ENCODE assay signal across 1 cellular context in the genomic region with DNA sequence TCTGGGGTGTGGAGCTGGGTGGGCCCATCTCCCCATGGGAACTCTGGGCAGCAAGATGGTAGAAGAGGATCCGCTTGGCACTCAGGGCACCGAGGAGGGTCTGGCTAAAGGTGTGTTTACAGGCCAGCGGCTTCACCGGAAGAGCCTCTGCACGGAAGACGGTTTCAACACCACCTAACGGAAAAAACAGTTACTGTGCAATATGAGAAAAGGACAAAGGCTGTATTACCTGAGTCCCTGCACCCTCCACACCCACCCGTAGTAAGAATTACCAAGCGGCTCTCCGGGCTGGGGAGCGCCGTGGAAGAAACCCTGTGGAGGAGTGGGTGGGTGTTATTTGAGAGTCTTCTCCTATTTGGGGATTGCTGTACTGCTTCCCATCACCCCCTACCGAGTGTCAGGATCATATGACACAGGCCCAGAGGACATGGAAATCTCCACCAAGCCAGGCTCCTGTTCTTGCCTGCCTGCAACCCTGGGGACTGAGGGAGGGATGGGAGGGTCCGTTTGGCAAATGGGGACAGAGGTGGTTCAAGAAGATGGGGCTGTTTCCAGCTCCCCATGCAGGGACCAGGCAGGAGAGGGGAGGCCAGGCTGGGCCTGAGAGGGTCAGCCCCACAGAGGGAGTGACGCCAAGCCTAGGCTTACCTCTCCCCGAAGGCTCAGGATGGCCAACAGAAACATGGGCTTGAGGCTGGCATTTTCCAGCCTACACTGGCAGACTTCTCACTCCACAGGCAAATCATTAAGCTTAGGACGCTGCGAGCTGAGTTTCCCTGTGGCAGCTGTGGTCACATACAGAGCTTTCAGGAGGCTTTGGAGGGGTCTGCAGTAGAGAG.
TF ChIP-seq lines count a peak whose summit lies in the region.

No MANE protein-coding gene starts in this region.

TF ChIP-seq in HepG2, 621 proteins besides CTCF, POLR2A, EP300 and RAD21 (continued from another document and continues in another):
- TF ChIP-seq, protein P1, sequence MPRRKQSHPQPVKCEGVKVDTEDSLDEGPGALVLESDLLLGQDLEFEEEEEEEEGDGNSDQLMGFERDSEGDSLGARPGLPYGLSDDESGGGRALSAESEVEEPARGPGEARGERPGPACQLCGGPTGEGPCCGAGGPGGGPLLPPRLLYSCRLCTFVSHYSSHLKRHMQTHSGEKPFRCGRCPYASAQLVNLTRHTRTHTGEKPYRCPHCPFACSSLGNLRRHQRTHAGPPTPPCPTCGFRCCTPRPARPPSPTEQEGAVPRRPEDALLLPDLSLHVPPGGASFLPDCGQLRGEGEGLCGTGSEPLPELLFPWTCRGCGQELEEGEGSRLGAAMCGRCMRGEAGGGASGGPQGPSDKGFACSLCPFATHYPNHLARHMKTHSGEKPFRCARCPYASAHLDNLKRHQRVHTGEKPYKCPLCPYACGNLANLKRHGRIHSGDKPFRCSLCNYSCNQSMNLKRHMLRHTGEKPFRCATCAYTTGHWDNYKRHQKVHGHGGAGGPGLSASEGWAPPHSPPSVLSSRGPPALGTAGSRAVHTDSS (CRISPR knock-in tag; conservative IDR thresholded peaks at IDR 0.05) = no peak
- no peak for TF ChIP-seq HHEX (CRISPR knock-in tag; IDR thresholded peaks at IDR 0.05)
- peak; percentile 35 for TF ChIP-seq TEAD3 (CRISPR knock-in tag; optimal IDR thresholded peaks at IDR 0.05; ENCODE audit: borderline replicate concordance)
- TF ChIP-seq, protein P2, sequence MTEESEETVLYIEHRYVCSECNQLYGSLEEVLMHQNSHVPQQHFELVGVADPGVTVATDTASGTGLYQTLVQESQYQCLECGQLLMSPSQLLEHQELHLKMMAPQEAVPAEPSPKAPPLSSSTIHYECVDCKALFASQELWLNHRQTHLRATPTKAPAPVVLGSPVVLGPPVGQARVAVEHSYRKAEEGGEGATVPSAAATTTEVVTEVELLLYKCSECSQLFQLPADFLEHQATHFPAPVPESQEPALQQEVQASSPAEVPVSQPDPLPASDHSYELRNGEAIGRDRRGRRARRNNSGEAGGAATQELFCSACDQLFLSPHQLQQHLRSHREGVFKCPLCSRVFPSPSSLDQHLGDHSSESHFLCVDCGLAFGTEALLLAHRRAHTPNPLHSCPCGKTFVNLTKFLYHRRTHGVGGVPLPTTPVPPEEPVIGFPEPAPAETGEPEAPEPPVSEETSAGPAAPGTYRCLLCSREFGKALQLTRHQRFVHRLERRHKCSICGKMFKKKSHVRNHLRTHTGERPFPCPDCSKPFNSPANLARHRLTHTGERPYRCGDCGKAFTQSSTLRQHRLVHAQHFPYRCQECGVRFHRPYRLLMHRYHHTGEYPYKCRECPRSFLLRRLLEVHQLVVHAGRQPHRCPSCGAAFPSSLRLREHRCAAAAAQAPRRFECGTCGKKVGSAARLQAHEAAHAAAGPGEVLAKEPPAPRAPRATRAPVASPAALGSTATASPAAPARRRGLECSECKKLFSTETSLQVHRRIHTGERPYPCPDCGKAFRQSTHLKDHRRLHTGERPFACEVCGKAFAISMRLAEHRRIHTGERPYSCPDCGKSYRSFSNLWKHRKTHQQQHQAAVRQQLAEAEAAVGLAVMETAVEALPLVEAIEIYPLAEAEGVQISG (CRISPR knock-in tag; IDR thresholded peaks at IDR 0.05) = no peak; the same call in 1 of the 2 replicates
- TF ChIP-seq, protein P3, sequence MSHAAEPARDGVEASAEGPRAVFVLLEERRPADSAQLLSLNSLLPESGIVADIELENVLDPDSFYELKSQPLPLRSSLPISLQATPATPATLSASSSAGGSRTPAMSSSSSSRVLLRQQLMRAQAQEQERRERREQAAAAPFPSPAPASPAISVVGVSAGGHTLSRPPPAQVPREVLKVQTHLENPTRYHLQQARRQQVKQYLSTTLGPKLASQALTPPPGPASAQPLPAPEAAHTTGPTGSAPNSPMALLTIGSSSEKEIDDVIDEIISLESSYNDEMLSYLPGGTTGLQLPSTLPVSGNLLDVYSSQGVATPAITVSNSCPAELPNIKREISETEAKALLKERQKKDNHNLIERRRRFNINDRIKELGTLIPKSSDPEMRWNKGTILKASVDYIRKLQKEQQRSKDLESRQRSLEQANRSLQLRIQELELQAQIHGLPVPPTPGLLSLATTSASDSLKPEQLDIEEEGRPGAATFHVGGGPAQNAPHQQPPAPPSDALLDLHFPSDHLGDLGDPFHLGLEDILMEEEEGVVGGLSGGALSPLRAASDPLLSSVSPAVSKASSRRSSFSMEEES (CRISPR knock-in tag; IDR thresholded peaks at IDR 0.05) = no peak
- TF ChIP-seq, protein P4, sequence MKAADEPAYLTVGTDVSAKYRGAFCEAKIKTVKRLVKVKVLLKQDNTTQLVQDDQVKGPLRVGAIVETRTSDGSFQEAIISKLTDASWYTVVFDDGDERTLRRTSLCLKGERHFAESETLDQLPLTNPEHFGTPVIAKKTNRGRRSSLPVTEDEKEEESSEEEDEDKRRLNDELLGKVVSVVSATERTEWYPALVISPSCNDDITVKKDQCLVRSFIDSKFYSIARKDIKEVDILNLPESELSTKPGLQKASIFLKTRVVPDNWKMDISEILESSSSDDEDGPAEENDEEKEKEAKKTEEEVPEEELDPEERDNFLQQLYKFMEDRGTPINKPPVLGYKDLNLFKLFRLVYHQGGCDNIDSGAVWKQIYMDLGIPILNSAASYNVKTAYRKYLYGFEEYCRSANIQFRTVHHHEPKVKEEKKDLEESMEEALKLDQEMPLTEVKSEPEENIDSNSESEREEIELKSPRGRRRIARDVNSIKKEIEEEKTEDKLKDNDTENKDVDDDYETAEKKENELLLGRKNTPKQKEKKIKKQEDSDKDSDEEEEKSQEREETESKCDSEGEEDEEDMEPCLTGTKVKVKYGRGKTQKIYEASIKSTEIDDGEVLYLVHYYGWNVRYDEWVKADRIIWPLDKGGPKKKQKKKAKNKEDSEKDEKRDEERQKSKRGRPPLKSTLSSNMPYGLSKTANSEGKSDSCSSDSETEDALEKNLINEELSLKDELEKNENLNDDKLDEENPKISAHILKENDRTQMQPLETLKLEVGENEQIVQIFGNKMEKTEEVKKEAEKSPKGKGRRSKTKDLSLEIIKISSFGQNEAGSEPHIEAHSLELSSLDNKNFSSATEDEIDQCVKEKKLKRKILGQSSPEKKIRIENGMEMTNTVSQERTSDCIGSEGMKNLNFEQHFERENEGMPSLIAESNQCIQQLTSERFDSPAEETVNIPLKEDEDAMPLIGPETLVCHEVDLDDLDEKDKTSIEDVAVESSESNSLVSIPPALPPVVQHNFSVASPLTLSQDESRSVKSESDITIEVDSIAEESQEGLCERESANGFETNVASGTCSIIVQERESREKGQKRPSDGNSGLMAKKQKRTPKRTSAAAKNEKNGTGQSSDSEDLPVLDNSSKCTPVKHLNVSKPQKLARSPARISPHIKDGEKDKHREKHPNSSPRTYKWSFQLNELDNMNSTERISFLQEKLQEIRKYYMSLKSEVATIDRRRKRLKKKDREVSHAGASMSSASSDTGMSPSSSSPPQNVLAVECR (CRISPR knock-in tag; IDR thresholded peaks at IDR 0.05; ENCODE audit: borderline replicate concordance) = peak; percentile 22; the same call in 1 of the 2 replicates
- TF ChIP-seq, protein P5, sequence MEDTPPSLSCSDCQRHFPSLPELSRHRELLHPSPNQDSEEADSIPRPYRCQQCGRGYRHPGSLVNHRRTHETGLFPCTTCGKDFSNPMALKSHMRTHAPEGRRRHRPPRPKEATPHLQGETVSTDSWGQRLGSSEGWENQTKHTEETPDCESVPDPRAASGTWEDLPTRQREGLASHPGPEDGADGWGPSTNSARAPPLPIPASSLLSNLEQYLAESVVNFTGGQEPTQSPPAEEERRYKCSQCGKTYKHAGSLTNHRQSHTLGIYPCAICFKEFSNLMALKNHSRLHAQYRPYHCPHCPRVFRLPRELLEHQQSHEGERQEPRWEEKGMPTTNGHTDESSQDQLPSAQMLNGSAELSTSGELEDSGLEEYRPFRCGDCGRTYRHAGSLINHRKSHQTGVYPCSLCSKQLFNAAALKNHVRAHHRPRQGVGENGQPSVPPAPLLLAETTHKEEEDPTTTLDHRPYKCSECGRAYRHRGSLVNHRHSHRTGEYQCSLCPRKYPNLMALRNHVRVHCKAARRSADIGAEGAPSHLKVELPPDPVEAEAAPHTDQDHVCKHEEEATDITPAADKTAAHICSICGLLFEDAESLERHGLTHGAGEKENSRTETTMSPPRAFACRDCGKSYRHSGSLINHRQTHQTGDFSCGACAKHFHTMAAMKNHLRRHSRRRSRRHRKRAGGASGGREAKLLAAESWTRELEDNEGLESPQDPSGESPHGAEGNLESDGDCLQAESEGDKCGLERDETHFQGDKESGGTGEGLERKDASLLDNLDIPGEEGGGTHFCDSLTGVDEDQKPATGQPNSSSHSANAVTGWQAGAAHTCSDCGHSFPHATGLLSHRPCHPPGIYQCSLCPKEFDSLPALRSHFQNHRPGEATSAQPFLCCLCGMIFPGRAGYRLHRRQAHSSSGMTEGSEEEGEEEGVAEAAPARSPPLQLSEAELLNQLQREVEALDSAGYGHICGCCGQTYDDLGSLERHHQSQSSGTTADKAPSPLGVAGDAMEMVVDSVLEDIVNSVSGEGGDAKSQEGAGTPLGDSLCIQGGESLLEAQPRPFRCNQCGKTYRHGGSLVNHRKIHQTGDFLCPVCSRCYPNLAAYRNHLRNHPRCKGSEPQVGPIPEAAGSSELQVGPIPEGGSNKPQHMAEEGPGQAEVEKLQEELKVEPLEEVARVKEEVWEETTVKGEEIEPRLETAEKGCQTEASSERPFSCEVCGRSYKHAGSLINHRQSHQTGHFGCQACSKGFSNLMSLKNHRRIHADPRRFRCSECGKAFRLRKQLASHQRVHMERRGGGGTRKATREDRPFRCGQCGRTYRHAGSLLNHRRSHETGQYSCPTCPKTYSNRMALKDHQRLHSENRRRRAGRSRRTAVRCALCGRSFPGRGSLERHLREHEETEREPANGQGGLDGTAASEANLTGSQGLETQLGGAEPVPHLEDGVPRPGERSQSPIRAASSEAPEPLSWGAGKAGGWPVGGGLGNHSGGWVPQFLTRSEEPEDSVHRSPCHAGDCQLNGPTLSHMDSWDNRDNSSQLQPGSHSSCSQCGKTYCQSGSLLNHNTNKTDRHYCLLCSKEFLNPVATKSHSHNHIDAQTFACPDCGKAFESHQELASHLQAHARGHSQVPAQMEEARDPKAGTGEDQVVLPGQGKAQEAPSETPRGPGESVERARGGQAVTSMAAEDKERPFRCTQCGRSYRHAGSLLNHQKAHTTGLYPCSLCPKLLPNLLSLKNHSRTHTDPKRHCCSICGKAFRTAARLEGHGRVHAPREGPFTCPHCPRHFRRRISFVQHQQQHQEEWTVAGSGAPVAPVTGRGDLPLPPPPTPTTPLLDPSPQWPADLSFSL (CRISPR knock-in tag; IDR thresholded peaks at IDR 0.05) = no peak
- TF ChIP-seq, protein P6, sequence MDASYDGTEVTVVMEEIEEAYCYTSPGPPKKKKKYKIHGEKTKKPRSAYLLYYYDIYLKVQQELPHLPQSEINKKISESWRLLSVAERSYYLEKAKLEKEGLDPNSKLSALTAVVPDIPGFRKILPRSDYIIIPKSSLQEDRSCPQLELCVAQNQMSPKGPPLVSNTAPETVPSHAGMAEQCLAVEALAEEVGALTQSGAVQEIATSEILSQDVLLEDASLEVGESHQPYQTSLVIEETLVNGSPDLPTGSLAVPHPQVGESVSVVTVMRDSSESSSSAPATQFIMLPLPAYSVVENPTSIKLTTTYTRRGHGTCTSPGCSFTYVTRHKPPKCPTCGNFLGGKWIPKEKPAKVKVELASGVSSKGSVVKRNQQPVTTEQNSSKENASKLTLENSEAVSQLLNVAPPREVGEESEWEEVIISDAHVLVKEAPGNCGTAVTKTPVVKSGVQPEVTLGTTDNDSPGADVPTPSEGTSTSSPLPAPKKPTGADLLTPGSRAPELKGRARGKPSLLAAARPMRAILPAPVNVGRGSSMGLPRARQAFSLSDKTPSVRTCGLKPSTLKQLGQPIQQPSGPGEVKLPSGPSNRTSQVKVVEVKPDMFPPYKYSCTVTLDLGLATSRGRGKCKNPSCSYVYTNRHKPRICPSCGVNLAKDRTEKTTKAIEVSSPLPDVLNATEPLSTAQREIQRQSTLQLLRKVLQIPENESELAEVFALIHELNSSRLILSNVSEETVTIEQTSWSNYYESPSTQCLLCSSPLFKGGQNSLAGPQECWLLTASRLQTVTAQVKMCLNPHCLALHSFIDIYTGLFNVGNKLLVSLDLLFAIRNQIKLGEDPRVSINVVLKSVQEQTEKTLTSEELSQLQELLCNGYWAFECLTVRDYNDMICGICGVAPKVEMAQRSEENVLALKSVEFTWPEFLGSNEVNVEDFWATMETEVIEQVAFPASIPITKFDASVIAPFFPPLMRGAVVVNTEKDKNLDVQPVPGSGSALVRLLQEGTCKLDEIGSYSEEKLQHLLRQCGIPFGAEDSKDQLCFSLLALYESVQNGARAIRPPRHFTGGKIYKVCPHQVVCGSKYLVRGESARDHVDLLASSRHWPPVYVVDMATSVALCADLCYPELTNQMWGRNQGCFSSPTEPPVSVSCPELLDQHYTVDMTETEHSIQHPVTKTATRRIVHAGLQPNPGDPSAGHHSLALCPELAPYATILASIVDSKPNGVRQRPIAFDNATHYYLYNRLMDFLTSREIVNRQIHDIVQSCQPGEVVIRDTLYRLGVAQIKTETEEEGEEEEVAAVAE (CRISPR knock-in tag; IDR thresholded peaks at IDR 0.05; ENCODE audit: borderline replicate concordance) = 0 out of 2 replicates have a peak, but pooled peaks have one; percentile 21
- no peak for TF ChIP-seq NKX3-1 (CRISPR knock-in tag; IDR thresholded peaks at IDR 0.05)
- no peak for TF ChIP-seq GABPA (IDR thresholded peaks at IDR 0.05; ENCODE audit: low read depth, low read length)
- peak; percentile 82 for TF ChIP-seq GABPA (CRISPR knock-in tag; IDR thresholded peaks at IDR 0.05; ENCODE audit: low read depth)
- TF ChIP-seq, protein P7, sequence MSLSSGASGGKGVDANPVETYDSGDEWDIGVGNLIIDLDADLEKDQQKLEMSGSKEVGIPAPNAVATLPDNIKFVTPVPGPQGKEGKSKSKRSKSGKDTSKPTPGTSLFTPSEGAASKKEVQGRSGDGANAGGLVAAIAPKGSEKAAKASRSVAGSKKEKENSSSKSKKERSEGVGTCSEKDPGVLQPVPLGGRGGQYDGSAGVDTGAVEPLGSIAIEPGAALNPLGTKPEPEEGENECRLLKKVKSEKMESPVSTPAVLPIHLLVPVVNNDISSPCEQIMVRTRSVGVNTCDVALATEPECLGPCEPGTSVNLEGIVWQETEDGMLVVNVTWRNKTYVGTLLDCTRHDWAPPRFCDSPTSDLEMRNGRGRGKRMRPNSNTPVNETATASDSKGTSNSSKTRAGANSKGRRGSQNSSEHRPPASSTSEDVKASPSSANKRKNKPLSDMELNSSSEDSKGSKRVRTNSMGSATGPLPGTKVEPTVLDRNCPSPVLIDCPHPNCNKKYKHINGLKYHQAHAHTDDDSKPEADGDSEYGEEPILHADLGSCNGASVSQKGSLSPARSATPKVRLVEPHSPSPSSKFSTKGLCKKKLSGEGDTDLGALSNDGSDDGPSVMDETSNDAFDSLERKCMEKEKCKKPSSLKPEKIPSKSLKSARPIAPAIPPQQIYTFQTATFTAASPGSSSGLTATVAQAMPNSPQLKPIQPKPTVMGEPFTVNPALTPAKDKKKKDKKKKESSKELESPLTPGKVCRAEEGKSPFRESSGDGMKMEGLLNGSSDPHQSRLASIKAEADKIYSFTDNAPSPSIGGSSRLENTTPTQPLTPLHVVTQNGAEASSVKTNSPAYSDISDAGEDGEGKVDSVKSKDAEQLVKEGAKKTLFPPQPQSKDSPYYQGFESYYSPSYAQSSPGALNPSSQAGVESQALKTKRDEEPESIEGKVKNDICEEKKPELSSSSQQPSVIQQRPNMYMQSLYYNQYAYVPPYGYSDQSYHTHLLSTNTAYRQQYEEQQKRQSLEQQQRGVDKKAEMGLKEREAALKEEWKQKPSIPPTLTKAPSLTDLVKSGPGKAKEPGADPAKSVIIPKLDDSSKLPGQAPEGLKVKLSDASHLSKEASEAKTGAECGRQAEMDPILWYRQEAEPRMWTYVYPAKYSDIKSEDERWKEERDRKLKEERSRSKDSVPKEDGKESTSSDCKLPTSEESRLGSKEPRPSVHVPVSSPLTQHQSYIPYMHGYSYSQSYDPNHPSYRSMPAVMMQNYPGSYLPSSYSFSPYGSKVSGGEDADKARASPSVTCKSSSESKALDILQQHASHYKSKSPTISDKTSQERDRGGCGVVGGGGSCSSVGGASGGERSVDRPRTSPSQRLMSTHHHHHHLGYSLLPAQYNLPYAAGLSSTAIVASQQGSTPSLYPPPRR (CRISPR knock-in tag; IDR thresholded peaks at IDR 0.05; ENCODE audit: borderline replicate concordance) = no peak
